In the genomic region with DNA sequence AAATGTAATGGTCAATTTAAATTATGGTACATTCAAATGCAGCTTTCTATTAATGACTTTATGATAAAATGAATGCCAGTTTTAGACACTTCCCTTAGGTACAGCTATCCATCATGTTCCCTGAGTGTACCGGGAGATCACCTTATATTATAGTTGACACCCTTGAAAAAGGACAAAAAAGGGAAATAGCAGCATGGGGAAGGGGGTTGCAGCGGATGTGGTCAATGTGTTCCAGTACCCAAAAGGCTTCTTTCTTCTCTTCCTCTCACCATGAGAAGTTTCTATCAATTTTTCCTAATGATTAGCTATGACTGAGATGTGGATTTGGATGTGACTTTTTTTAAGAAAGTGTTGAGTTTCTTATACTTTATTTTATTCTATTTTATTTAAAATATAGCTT, we compare ENCODE assay signal across 19 cellular contexts.
DNase-seq lines count a peak whose midpoint lies in the region; ATAC-seq, FAIRE-seq and TF ChIP-seq lines count a peak whose summit lies in the region.
"Had no signal": no experiment of that assay in that cellular context is flagged by ENCODE, and none has a peak within 500 bp of the region (broad histone marks: within the 10 kb centered on the region; RNA-seq: fewer than 3 reads in every experiment).

No MANE protein-coding gene starts in this region.

- H3K79me2 ChIP-seq in DOHH2 (ENCODE audit: control insufficient read depth, low read length) (peaks cover 46% of the 10 kb centered on the region), GM12878 (ENCODE audit: control insufficient read depth, insufficient read depth, low read length) (no peaks in the 10 kb centered on the region)

- 21% methylated on average over 2 of the region's 2 CpGs for WGBS in GM12878 (ENCODE audit: insufficient coverage, insufficient replicate concordance, low lambda C conversion rate, missing lambda C conversion rate)

- no peaks in the 10 kb centered on the region for H3K9me3 ChIP-seq in BLaER1
- H3K9me3 ChIP-seq in DOHH2 (ENCODE audit: control insufficient read depth, insufficient read depth, low read length): no peaks in the 10 kb centered on the region
- no peaks in the 10 kb centered on the region for H3K9me3 ChIP-seq in GM12878 (replicated peaks; ENCODE audit: control insufficient read depth, insufficient read depth, low read length)
- H3K9me3 ChIP-seq: BE2C had no signal

- TF ChIP-seq CTCF in DOHH2 (IDR thresholded peaks at IDR 0.05; ENCODE audit: low read depth, low read length, poor library complexity, severe bottlenecking) (no peak), GM12878 (IDR thresholded peaks at IDR 0.05 in 2 of 3, conservative IDR thresholded peaks at IDR 0.05 in 1 of 3; ENCODE audit: control insufficient read depth in 2 of 3, extremely low read depth in 1 of 3, insufficient read depth in 1 of 3, low read depth in 3 of 3, low read length in 3 of 3) (no peak)

- H4K20me1 ChIP-seq in BLaER1: no peaks in the 10 kb centered on the region
- H4K20me1 ChIP-seq in DOHH2 (ENCODE audit: control insufficient read depth, insufficient read depth, low read depth, low read length): no peaks in the 10 kb centered on the region
- no peaks in the 10 kb centered on the region for H4K20me1 ChIP-seq in GM12878 (ENCODE audit: control insufficient read depth, insufficient read depth)

- intact Hi-C loops in GM12878 (cut with micrococcal nuclease; ENCODE audit: unreplicated experiment): no loop called here

- CTCF ChIA-PET in GM12878 (lab: Yijun Ruan, JAX): interaction anchor here (0.7 kb wide), 1 partner anchor 316 kb away, joined by 3 read pairs; no protein-coding TSS in a partner anchor

- no peak for TF ChIP-seq POLR2A in GM12878 (IDR thresholded peaks at IDR 0.05; ENCODE audit: low read depth, low read length)

- H3K27ac ChIP-seq in BLaER1: no peak overlapping the region
- H3K27ac ChIP-seq in DOHH2 (ENCODE audit: low read depth, low read length): peak overlapping the region; percentile 98
- H3K27ac ChIP-seq in GM12878 (ENCODE audit: control insufficient read depth, insufficient read depth): no peak overlapping the region

- BruUV-seq in GM12878 (replicated peaks; lab: Mats Ljungman, UMichigan): no TSS peak

- no peak for TF ChIP-seq RAD21 in GM12878 (IDR thresholded peaks at IDR 0.05; ENCODE audit: insufficient read depth, low read depth, low read length)

- in situ Hi-C loops in GM12878 (cut with MboI): no loop called here

- POLR2A ChIA-PET in GM12878 (lab: Charles Lee): no interaction called here

- H3K27me3 ChIP-seq in BLaER1 (no peaks in the 10 kb centered on the region), DOHH2 (ENCODE audit: control insufficient read depth, low read length) (no peaks in the 10 kb centered on the region), GM12878 (replicated peaks in 1 of 2; ENCODE audit: control insufficient read depth in 2 of 2, insufficient read depth in 2 of 2, low read length in 1 of 2) (no peaks in the 10 kb centered on the region)
- H3K27me3 ChIP-seq: BE2C had no signal

- SMC1A ChIA-PET in GM12878 (lab: Charles Lee; ENCODE audit: uncharacterized antibody, unreplicated experiment): interaction anchor here (0.7 to 1.9 kb wide), 5 partner anchors 9 to 101 kb away, joined by 3 to 6 read pairs (median 3); no protein-coding TSS in a partner anchor

- FAIRE-seq in GM12878 (lab: Jason Lieb, UNC): no peak
- FAIRE-seq: H54, HTR-8/SVneo, K562 had no signal

- ATAC-seq in HG03432 (IDR thresholded peaks at IDR 0.05; ENCODE audit: unreplicated experiment): peak; percentile 58
- ATAC-seq in GM12878: peak; percentile 51
- ATAC-seq: GM23338, K562 had no signal

- H3K4me1 ChIP-seq in BLaER1: peaks cover 12% of the 10 kb centered on the region
- peaks cover 89% of the 10 kb centered on the region for H3K4me1 ChIP-seq in DOHH2 (ENCODE audit: control insufficient read depth, low read length)
- no peaks in the 10 kb centered on the region for H3K4me1 ChIP-seq in GM12878 (ENCODE audit: control insufficient read depth, insufficient read depth, low read length)
- H3K4me1 ChIP-seq: BE2C had no signal

- DNase-seq in GM12878 (ENCODE audit: low read depth, low spot score) (no peak), AG20443 (ENCODE audit: low spot score) (no peak), NCI-H1417 (lab: John Stamatoyannopoulos, UW) (no peak), COLO829 (ENCODE audit: low spot score) (no peak)
- DNase-seq: BE2C; Calu3; CD4-positive, alpha-beta memory T cell; DMS79 treated with DMSO at 0.1 percent for 48 hours; EL; HCEC 1CT; IMR-90; Karpas-422 had no signal

- H3K36me3 ChIP-seq in BLaER1 (no peaks in the 10 kb centered on the region), DOHH2 (ENCODE audit: control insufficient read depth, low read length) (no peaks in the 10 kb centered on the region; the same call in 1 of the 2 replicates), GM12878 (ENCODE audit: control insufficient read depth in 2 of 2, insufficient read depth in 2 of 2, low read length in 1 of 2) (no peaks in the 10 kb centered on the region)
- H3K36me3 ChIP-seq: BE2C had no signal

- H3K9ac ChIP-seq in BLaER1: no peak overlapping the region
- H3K9ac ChIP-seq in GM12878 (ENCODE audit: control insufficient read depth, insufficient read depth, low read length): no peak overlapping the region

- peaks cover 21% of the 10 kb centered on the region for H3F3A ChIP-seq in DOHH2 (ENCODE audit: control insufficient read depth, insufficient read depth)

- no peaks in the 10 kb centered on the region for H3K9me2 ChIP-seq in DOHH2 (replicated peaks; ENCODE audit: control insufficient read depth, low read length)

- H3K4me2 ChIP-seq in BLaER1 (peak overlapping the region; percentile 25), DOHH2 (ENCODE audit: low read length) (peak overlapping the region; percentile 75), GM12878 (ENCODE audit: control insufficient read depth, insufficient read depth) (no peak overlapping the region)

- H3K4me3 ChIP-seq in BLaER1 (no peak overlapping the region), DOHH2 (ENCODE audit: low read length) (peak overlapping the region; percentile 57), GM12878 (no peak overlapping the region)
- H3K4me3 ChIP-seq: GM23338, K562 had no signal

- TF ChIP-seq EP300 in GM12878 (IDR thresholded peaks at IDR 0.05; ENCODE audit: borderline replicate concordance in 1 of 2, control insufficient read depth in 1 of 2, low read depth in 2 of 2, low read length in 2 of 2): 0 out of 4 replicates have a peak, but pooled peaks of 1 of the 2 experiments have one; percentile 10

- RAD21 ChIA-PET in GM12878 (lab: Charles Lee; ENCODE audit: unreplicated experiment): interaction anchor here (1.2 to 1.3 kb wide), 3 partner anchors 10 to 139 kb away, joined by 3 to 5 read pairs (median 3); no protein-coding TSS in a partner anchor

- H2AFZ ChIP-seq in GM12878 (ENCODE audit: control insufficient read depth, low read depth, low read length): no peak overlapping the region
- H2AFZ ChIP-seq: GM23338 had no signal

TF ChIP-seq in GM12878, 131 proteins besides CTCF, POLR2A, EP300 and RAD21:
- no peak for TF ChIP-seq IRF3 (IDR thresholded peaks at IDR 0.05)
- TF ChIP-seq NBN (IDR thresholded peaks at IDR 0.05): no peak
- TF ChIP-seq KDM1A (IDR thresholded peaks at IDR 0.05; ENCODE audit: borderline replicate concordance): no peak
- TF ChIP-seq NR2C1 (IDR thresholded peaks at IDR 0.05): no peak
- no peak for TF ChIP-seq HDAC2 (IDR thresholded peaks at IDR 0.05)
- TF ChIP-seq, protein P1, sequence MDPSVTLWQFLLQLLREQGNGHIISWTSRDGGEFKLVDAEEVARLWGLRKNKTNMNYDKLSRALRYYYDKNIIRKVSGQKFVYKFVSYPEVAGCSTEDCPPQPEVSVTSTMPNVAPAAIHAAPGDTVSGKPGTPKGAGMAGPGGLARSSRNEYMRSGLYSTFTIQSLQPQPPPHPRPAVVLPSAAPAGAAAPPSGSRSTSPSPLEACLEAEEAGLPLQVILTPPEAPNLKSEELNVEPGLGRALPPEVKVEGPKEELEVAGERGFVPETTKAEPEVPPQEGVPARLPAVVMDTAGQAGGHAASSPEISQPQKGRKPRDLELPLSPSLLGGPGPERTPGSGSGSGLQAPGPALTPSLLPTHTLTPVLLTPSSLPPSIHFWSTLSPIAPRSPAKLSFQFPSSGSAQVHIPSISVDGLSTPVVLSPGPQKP (IDR thresholded peaks at IDR 0.05; ENCODE audit: low read depth, low read length): no peak
- TF ChIP-seq POU2F2 (IDR thresholded peaks at IDR 0.05; ENCODE audit: borderline replicate concordance, low read depth, low read length): no peak
- no peak for TF ChIP-seq SMAD5 (IDR thresholded peaks at IDR 0.05; ENCODE audit: low read depth)
- no peak for TF ChIP-seq PAX5 (IDR thresholded peaks at IDR 0.05; ENCODE audit: borderline replicate concordance, low read depth, low read length)
- no peak for TF ChIP-seq HDAC6 (IDR thresholded peaks at IDR 0.05; ENCODE audit: unreplicated experiment)
- no peak for TF ChIP-seq MEF2A (IDR thresholded peaks at IDR 0.05; ENCODE audit: insufficient read depth, low read depth, low read length)
- TF ChIP-seq NFXL1 (IDR thresholded peaks at IDR 0.05; ENCODE audit: borderline replicate concordance): no peak
- no peak for TF ChIP-seq YY1 (IDR thresholded peaks at IDR 0.05; ENCODE audit: low read depth, low read length)
- TF ChIP-seq RAD51 (IDR thresholded peaks at IDR 0.05): no peak
- TF ChIP-seq IKZF2 (IDR thresholded peaks at IDR 0.05): peak in 1 of 2 experiments; percentile 45; a peak in 2 of 4 replicates
- peak; percentile 34; the same call in 1 of the 2 replicates for TF ChIP-seq RUNX3 (IDR thresholded peaks at IDR 0.05; ENCODE audit: low read length)
- TF ChIP-seq FOXM1 (IDR thresholded peaks at IDR 0.05; ENCODE audit: low read depth, low read length): no peak
- no peak for TF ChIP-seq RFX5 (IDR thresholded peaks at IDR 0.05; ENCODE audit: low read depth, low read length)
- peak; percentile 55 for TF ChIP-seq MTA2 (IDR thresholded peaks at IDR 0.05; ENCODE audit: low read depth)
